ENCODE assay signal across 8 cellular contexts in genomic region chr5:14870347-14871083, GRCh38. TPM values are rescaled to one million over a fixed set of nuclear protein-coding genes. Genes with fewer than 3 reads are reported as not detected.
DNase-seq lines count a peak whose midpoint lies in the region; ATAC-seq and TF ChIP-seq lines count a peak whose summit lies in the region.

No MANE protein-coding gene starts in this region.

- H3K36me3 Mint-ChIP-seq in immature natural killer cell: no peaks in the 10 kb centered on the region

- H3K27me3 ChIP-seq in ascending aorta: no peaks in the 10 kb centered on the region

- no peaks in the 10 kb centered on the region for H3K4me1 ChIP-seq in ascending aorta

- peak; percentile 53 for DNase-seq in Right ventricle myocardium superior
- DNase-seq in Right ventricle myocardium inferior (ENCODE audit: missing footprints): no peak
- peak; percentile 42 for DNase-seq in SHP77 treated with DMSO at 0.1 percent for 48 hours (lab: John Stamatoyannopoulos, UW)
- peak in 1 of 2 donors; percentile 68 for DNase-seq in ascending aorta (ENCODE audit: low spot score in 2 of 2)
- DNase-seq in immature natural killer cell: peak in 2 of 3 donors; percentile 41 to 63
- DNase-seq in stimulated activated CD4-positive, alpha-beta T cell treated with anti-CD3 and anti-CD28 coated beads, Interleukin-15, amount 100 ng/mL, for 1 hour (ENCODE audit: low read depth in 1 of 2, low spot score in 1 of 2): peak; percentile 46 to 57
- no peak for DNase-seq in LoVo (ENCODE audit: low spot score)

- H3K27ac Mint-ChIP-seq in immature natural killer cell: peak overlapping the region; percentile 81 to 97 (median 88)

- H3K9me3 Mint-ChIP-seq in immature natural killer cell: no peaks in the 10 kb centered on the region

- intact Hi-C loops in Right ventricle myocardium superior (cut with DNase I): loop anchor here (5.0 kb wide), 2 partner anchors 132 to 143 kb away; no protein-coding TSS in a partner anchor
- intact Hi-C loops in Right ventricle myocardium inferior (cut with DNase I): loop anchor here (2.0 to 5.0 kb wide), 3 partner anchors 48 to 183 kb away; no protein-coding TSS in a partner anchor
- intact Hi-C loops in ascending aorta (cut with DNase I): loop anchor here (2.0 to 5.0 kb wide), 3 partner anchors 54 to 188 kb away; no protein-coding TSS in a partner anchor

- peak overlapping the region; percentile 82 to 95 (median 88) for H3K4me3 Mint-ChIP-seq in immature natural killer cell

- peaks cover 32 to 33% of the 10 kb centered on the region in 2 donors for H3K4me1 Mint-ChIP-seq in immature natural killer cell

- TF ChIP-seq CTCF in ascending aorta (IDR thresholded peaks at IDR 0.05): no peak

- peak overlapping the region; percentile 66 to 100 for H3K27ac ChIP-seq in ascending aorta

- peak overlapping the region; percentile 80 to 98 for H3K4me3 ChIP-seq in ascending aorta

- H3K9me3 ChIP-seq in ascending aorta: no peaks in the 10 kb centered on the region

- no peaks in the 10 kb centered on the region for H3K36me3 ChIP-seq in ascending aorta

- ATAC-seq in Right ventricle myocardium superior (ENCODE audit: poor library complexity) (peak; percentile 25), Right ventricle myocardium inferior (no peak), HG03039 (IDR thresholded peaks at IDR 0.05; ENCODE audit: unreplicated experiment) (no peak)

- peaks cover 4 to 12% (median 6%) of the 10 kb centered on the region in 3 donors for H3K27me3 Mint-ChIP-seq in immature natural killer cell (ENCODE audit: low read depth in 3 of 3)

RNA-seq across cellular contexts. Expression of gene ANKH, which starts 1.1 kb away (rescaled TPM):
- total RNA-seq in Right ventricle myocardium superior (144 TPM), Right ventricle myocardium inferior (156 TPM), ascending aorta (388 TPM)
- 10 to 100 TPM; 20.8 to 26.5 (median 25.4) TPM for polyA plus RNA-seq in immature natural killer cell

Comparison
In these comparisons a context has a peak if more than half of its experiments do, and no peak if none do; other contexts are left out.
1. DNase-seq: peak in Right ventricle myocardium superior (single experiment), SHP77 treated with DMSO at 0.1 percent for 48 hours (single experiment), immature natural killer cell (2 of 3) and stimulated activated CD4-positive, alpha-beta T cell treated with anti-CD3 and anti-CD28 coated beads, Interleukin-15, amount 100 ng/mL, for 1 hour (2 of 2); none in Right ventricle myocardium inferior (single experiment) and LoVo (single experiment).